In genomic region chr12:122265931-122266771, GRCh38 we compare ENCODE assay signal across 8 cellular contexts. TPM values are rescaled to one million over a fixed set of nuclear protein-coding genes. Genes with fewer than 3 reads are reported as not detected.
A peak's percentile ranks its signal among the peaks of the same experiment; 100 is the strongest.
DNase-seq lines count a peak whose midpoint lies in the region; ATAC-seq and TF ChIP-seq lines count a peak whose summit lies in the region.

Gene VPS33A (minus strand): TSS chr12:122266494. CDS start chr12:122266408, 86 bp downstream.

- H3K27ac ChIP-seq in left lung = peak within 1 kb of the TSS; percentile 92 to 93

- peaks cover 0 to 38% of the 10 kb centered on the region in 2 donors for H3K36me3 ChIP-seq in left lung

- no peak for TF ChIP-seq CTCF in left lung (IDR thresholded peaks at IDR 0.05)

- DNase-seq in CD1c-positive myeloid dendritic cell (ENCODE audit: extremely low spot score) (peak; percentile 97), NCI-H82 (lab: John Stamatoyannopoulos, UW) (peak; percentile 99), dermis microvascular lymphatic vessel endothelial cell (ENCODE audit: low read depth in 2 of 2) (peak; percentile 98), left lung (peak; percentile 95 to 97)
- peak; percentile 95 to 96 for DNase-seq in activated CD4-positive, alpha-beta T cell treated with anti-CD3 and anti-CD28 coated beads, Interleukin-2, amount 50 U/mL, for 48 hours
- peak; percentile 87 for DNase-seq in stimulated activated CD4-positive, alpha-beta T cell treated with anti-CD3 and anti-CD28 coated beads, Interleukin-2, amount 100 ng/mL, for 4 hours (ENCODE audit: low read depth)

- no peaks in the 10 kb centered on the region for H3K27me3 ChIP-seq in left lung

- ATAC-seq in GM19438 (IDR thresholded peaks at IDR 0.05; ENCODE audit: low read depth, unreplicated experiment) = peak; percentile 81
- peak; percentile 73 for ATAC-seq in HG03571 (IDR thresholded peaks at IDR 0.05; ENCODE audit: unreplicated experiment)
- peak; percentile 96 for ATAC-seq in left lung

- peak within 1 kb of the TSS; percentile 88 to 99 for H3K4me3 ChIP-seq in left lung

- peaks cover 7 to 29% of the 10 kb centered on the region in 2 donors for H3K4me1 ChIP-seq in left lung

- H3K9me3 ChIP-seq in left lung = no peaks in the 10 kb centered on the region

- intact Hi-C loops in left lung (cut with DNase I) = no loop called here

RNA-seq across cellular contexts. Expression of gene VPS33A, which starts in this region (rescaled TPM):
- total RNA-seq in dermis microvascular lymphatic vessel endothelial cell (15.3 and 15.4 TPM in 2 replicates), left lung (10 to 100 TPM; 18.7 to 21.4 TPM)

Comparison
In these comparisons a context has a peak if more than half of its experiments do, and no peak if none do; other contexts are left out.
1. Peak in every context shown above with its lines: DNase-seq, ATAC-seq, H3K4me3 ChIP-seq and H3K27ac ChIP-seq.